In the genomic region with DNA sequence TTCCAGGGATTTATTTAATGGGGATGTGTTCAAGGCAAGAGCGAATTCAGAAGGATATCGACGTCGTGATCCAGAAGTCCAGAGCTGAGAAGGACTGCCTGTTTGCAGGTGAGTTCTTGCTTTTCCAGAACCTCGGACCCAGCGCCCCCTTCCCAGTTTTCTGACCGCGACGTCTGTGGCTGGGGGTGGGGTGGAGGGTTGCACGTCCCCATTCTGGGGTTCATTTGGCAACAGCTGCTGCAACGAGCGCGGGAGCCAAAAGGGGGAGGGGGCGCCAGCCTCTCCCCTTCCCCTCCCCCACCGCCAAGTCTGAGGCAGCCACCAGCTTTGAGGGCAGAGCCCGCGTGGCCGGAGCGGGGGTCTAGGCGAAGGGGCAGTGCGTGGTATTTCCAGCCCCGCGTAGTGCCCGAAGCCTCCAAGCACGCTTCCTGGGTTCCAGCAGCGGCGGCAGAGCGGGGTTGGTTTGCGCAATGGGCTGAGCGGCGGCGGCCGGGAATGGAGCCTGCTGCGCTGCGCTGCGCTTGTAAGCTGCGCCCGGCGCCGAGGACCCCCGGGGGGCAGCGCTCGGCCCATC, we compare ENCODE assay signal across 8 cellular contexts. TPM values are rescaled to one million over a fixed set of nuclear protein-coding genes. Genes with fewer than 3 reads are reported as not detected.
DNase-seq lines count a peak whose midpoint lies in the region; ATAC-seq and TF ChIP-seq lines count a peak whose summit lies in the region.

No MANE protein-coding gene starts in this region.

- H3K4me1 ChIP-seq in heart right ventricle = peaks cover 0 to 64% (median 11%) of the 10 kb centered on the region in 9 donors

- POLR2A ChIA-PET in AG04449 (lab: Yijun Ruan, JAX) = interaction anchor here (1.3 kb wide), 1 partner anchor 72 kb away, joined by 3 read pairs; no protein-coding TSS in a partner anchor

- no peaks in the 10 kb centered on the region for H3K9me3 ChIP-seq in heart right ventricle

- peak overlapping the region; percentile 48 to 96 (median 82) for H3K27ac ChIP-seq in heart right ventricle

- H3K4me3 ChIP-seq in AG04449 (ENCODE audit: low read depth, low read length) (peak overlapping the region; percentile 86), heart right ventricle (peak overlapping the region; percentile 69 to 95 (median 86))

- H3K27ac Mint-ChIP-seq in activated naive CD8-positive, alpha-beta T cell = peak overlapping the region; percentile 82
- peak overlapping the region; percentile 99 for H3K27ac Mint-ChIP-seq in progenitor cell of endocrine pancreas

- intact Hi-C loops in heart right ventricle (cut with DNase I) = loop anchor here in 1 of 10 donors (10.0 kb wide), 1 partner anchor 78 kb away; no protein-coding TSS in a partner anchor

- CTCF ChIA-PET in AG04449 (lab: Yijun Ruan, JAX) = no interaction called here

- TF ChIP-seq CTCF in AG04449 (IDR thresholded peaks at IDR 0.05; ENCODE audit: insufficient read depth, low read length, missing control alignments) (no peak), heart right ventricle (IDR thresholded peaks at IDR 0.05) (no peak), progenitor cell of endocrine pancreas (IDR thresholded peaks at IDR 0.05; ENCODE audit: unreplicated experiment) (no peak)

- peak overlapping the region; percentile 100 for H3K4me3 Mint-ChIP-seq in activated naive CD8-positive, alpha-beta T cell
- peak overlapping the region; percentile 98 for H3K4me3 Mint-ChIP-seq in progenitor cell of endocrine pancreas (ENCODE audit: low read depth)

- no peaks in the 10 kb centered on the region for H3K27me3 Mint-ChIP-seq in activated naive CD8-positive, alpha-beta T cell
- peaks cover 7% of the 10 kb centered on the region for H3K27me3 Mint-ChIP-seq in progenitor cell of endocrine pancreas

- peaks cover 3% of the 10 kb centered on the region for H3K36me3 Mint-ChIP-seq in activated naive CD8-positive, alpha-beta T cell
- H3K36me3 Mint-ChIP-seq in progenitor cell of endocrine pancreas (ENCODE audit: insufficient read depth) = no peaks in the 10 kb centered on the region

- peaks cover 62% of the 10 kb centered on the region for H3K4me1 Mint-ChIP-seq in activated naive CD8-positive, alpha-beta T cell (ENCODE audit: low read depth)
- H3K4me1 Mint-ChIP-seq in progenitor cell of endocrine pancreas (ENCODE audit: low read depth) = peaks cover 18% of the 10 kb centered on the region

- H3K36me3 ChIP-seq in heart right ventricle = no peaks in the 10 kb centered on the region

- no peaks in the 10 kb centered on the region for H3K27me3 ChIP-seq in heart right ventricle

- no peaks in the 10 kb centered on the region for H3K9me3 Mint-ChIP-seq in activated naive CD8-positive, alpha-beta T cell (ENCODE audit: low read depth)
- no peaks in the 10 kb centered on the region for H3K9me3 Mint-ChIP-seq in progenitor cell of endocrine pancreas (ENCODE audit: low read depth)

- WGBS in heart right ventricle, 2 donors = 0% methylated on average over 38 to 42 of the region's 43 CpGs

- DNase-seq in AG04449 (ENCODE audit: low read depth, low spot score) (no peak), NCI-H526 (lab: John Stamatoyannopoulos, UW) (peak; percentile 69 to 91), heart right ventricle (peak; percentile 44 to 72), progenitor cell of endocrine pancreas (ENCODE audit: low spot score, unreplicated experiment) (peak; percentile 63), superior temporal gyrus (ENCODE audit: extremely low spot score) (no peak)

- ATAC-seq in GM18517 (IDR thresholded peaks at IDR 0.05; ENCODE audit: unreplicated experiment) = peak; percentile 45
- peak; percentile 40 for ATAC-seq in HG03025 (IDR thresholded peaks at IDR 0.05; ENCODE audit: low FRiP score, unreplicated experiment)
- ATAC-seq in heart right ventricle = peak in 7 of 8 donors; percentile 65 to 88 (median 82)

RNA-seq across cellular contexts. Expression of a gene that starts 0.7 kb away (rescaled TPM):
- total RNA-seq in heart right ventricle (10 to 100 TPM in 1 of 10 donors, 1 to 10 TPM in 9; 4.1 to 14.5 (median 5.3) TPM), progenitor cell of endocrine pancreas (24.1 and 26.7 TPM in 2 replicates)
- 1 to 10 TPM in 1 of 2 donors, under 1 TPM in 1; 0.97 to 3.3 TPM for polyA plus RNA-seq in heart right ventricle

Comparison
In these comparisons a context has a peak if more than half of its experiments do, and no peak if none do; other contexts are left out.
1. DNase-seq: peak in NCI-H526 (2 of 2), heart right ventricle (2 of 2) and progenitor cell of endocrine pancreas (single experiment); none in AG04449 (single experiment) and superior temporal gyrus (single experiment).
2. Peak in every context shown above with its lines, with median percentiles within 50 percentile points of each other: ATAC-seq.